ENCODE assay signal across 7 cellular contexts in genomic region chr7:75534727-75535307, GRCh38. TPM values are rescaled to one million over a fixed set of nuclear protein-coding genes. Genes with fewer than 3 reads are reported as not detected.
DNase-seq lines count a peak whose midpoint lies in the region; ATAC-seq and TF ChIP-seq lines count a peak whose summit lies in the region.

No MANE protein-coding gene starts in this region.

- H3K27ac ChIP-seq in SU-DHL-6 (ENCODE audit: low read depth, low read length): no peak overlapping the region
- peak overlapping the region; percentile 59 for H3K27ac ChIP-seq in neutrophil
- no peak overlapping the region for H3K27ac ChIP-seq in esophagus muscularis mucosa (replicated peaks in 1 of 4)

- TF ChIP-seq CTCF in SU-DHL-6 (IDR thresholded peaks at IDR 0.05; ENCODE audit: insufficient read depth, low read length, poor library complexity, severe bottlenecking): no peak
- no peak for TF ChIP-seq CTCF in neutrophil (IDR thresholded peaks at IDR 0.05)
- no peak for TF ChIP-seq CTCF in esophagus muscularis mucosa (IDR thresholded peaks at IDR 0.05)

- H3K4me1 ChIP-seq in neutrophil (ENCODE audit: control insufficient read depth in 1 of 2, insufficient read depth in 1 of 2, low read depth in 1 of 2, low read length in 1 of 2) (peaks cover 4 to 6% of the 10 kb centered on the region in 2 experiments), esophagus muscularis mucosa (no peaks in the 10 kb centered on the region)

- no peaks in the 10 kb centered on the region for H3K9me2 ChIP-seq in SU-DHL-6 (replicated peaks; ENCODE audit: insufficient read depth, low read length)

- peak; percentile 81 for ATAC-seq in GM18505 (IDR thresholded peaks at IDR 0.05; ENCODE audit: unreplicated experiment)
- ATAC-seq in HG02870 (IDR thresholded peaks at IDR 0.05; ENCODE audit: unreplicated experiment): peak; percentile 86
- ATAC-seq in HG02840 (IDR thresholded peaks at IDR 0.05; ENCODE audit: low FRiP score, unreplicated experiment): no peak
- ATAC-seq in GM19467 (IDR thresholded peaks at IDR 0.05; ENCODE audit: unreplicated experiment): no peak

- H3K9ac ChIP-seq in SU-DHL-6 (ENCODE audit: low read length): no peak overlapping the region

- H3K79me2 ChIP-seq in SU-DHL-6 (ENCODE audit: insufficient read depth, low read length): no peaks in the 10 kb centered on the region

- peak overlapping the region; percentile 57 for H2AFZ ChIP-seq in SU-DHL-6 (ENCODE audit: low read depth, low read length, severe bottlenecking)

- no peaks in the 10 kb centered on the region for H3K9me3 ChIP-seq in SU-DHL-6 (ENCODE audit: insufficient read depth, low read length)
- no peaks in the 10 kb centered on the region for H3K9me3 ChIP-seq in neutrophil
- H3K9me3 ChIP-seq in esophagus muscularis mucosa: no peaks in the 10 kb centered on the region

- no peak for DNase-seq in esophagus muscularis mucosa (ENCODE audit: extremely low spot score)

- no peak for TF ChIP-seq EP300 in esophagus muscularis mucosa (IDR thresholded peaks at IDR 0.05)

- H3K4me3 ChIP-seq in SU-DHL-6 (ENCODE audit: insufficient read depth, low read length, poor library complexity, severe bottlenecking) (no peak overlapping the region), neutrophil (ENCODE audit: low read depth in 1 of 2, low read length in 1 of 2) (no peak overlapping the region), esophagus muscularis mucosa (no peak overlapping the region)

- no peaks in the 10 kb centered on the region for H3K27me3 ChIP-seq in SU-DHL-6 (ENCODE audit: low read length)
- no peaks in the 10 kb centered on the region for H3K27me3 ChIP-seq in neutrophil
- H3K27me3 ChIP-seq in esophagus muscularis mucosa: no peaks in the 10 kb centered on the region

- 55% methylated on average over 8 of the region's 8 CpGs for WGBS in esophagus muscularis mucosa

- peak overlapping the region; percentile 14 for H3K4me2 ChIP-seq in SU-DHL-6 (ENCODE audit: low read depth, low read length, poor library complexity, severe bottlenecking)

- H3F3A ChIP-seq in SU-DHL-6 (ENCODE audit: insufficient read depth): no peaks in the 10 kb centered on the region

- H3K36me3 ChIP-seq in SU-DHL-6 (ENCODE audit: low read length) (no peaks in the 10 kb centered on the region), neutrophil (peaks cover 56% of the 10 kb centered on the region), esophagus muscularis mucosa (peaks cover 13 to 48% (median 43%) of the 10 kb centered on the region in 4 donors)

- intact Hi-C loops in esophagus muscularis mucosa (cut with DNase I): no loop called here

- no peaks in the 10 kb centered on the region for H4K20me1 ChIP-seq in SU-DHL-6 (ENCODE audit: low read depth, low read length)

- TF ChIP-seq POLR2A in GM18505 (IDR thresholded peaks at IDR 0.05; ENCODE audit: borderline replicate concordance, extremely low read depth, insufficient read depth, insufficient read length) (no peak), esophagus muscularis mucosa (IDR thresholded peaks at IDR 0.05; ENCODE audit: low read depth) (no peak)

RNA-seq across cellular contexts. Expression of gene SPDYE5, which starts 42.7 kb away (rescaled TPM):
- not detected for total RNA-seq in esophagus muscularis mucosa

RNA-seq across cellular contexts. Expression of gene POM121C, which starts 48.7 kb away (rescaled TPM):
- total RNA-seq in esophagus muscularis mucosa: 10 to 100 TPM; 15.5 to 29.1 (median 25.1) TPM

Comparison
In these comparisons a context has a peak if more than half of its experiments do, and no peak if none do; other contexts are left out.
1. ATAC-seq: peak in GM18505 (single experiment) and HG02870 (single experiment); none in HG02840 (single experiment) and GM19467 (single experiment).